Comparison of ENCODE assay signal across 2 cellular contexts in the genomic region with DNA sequence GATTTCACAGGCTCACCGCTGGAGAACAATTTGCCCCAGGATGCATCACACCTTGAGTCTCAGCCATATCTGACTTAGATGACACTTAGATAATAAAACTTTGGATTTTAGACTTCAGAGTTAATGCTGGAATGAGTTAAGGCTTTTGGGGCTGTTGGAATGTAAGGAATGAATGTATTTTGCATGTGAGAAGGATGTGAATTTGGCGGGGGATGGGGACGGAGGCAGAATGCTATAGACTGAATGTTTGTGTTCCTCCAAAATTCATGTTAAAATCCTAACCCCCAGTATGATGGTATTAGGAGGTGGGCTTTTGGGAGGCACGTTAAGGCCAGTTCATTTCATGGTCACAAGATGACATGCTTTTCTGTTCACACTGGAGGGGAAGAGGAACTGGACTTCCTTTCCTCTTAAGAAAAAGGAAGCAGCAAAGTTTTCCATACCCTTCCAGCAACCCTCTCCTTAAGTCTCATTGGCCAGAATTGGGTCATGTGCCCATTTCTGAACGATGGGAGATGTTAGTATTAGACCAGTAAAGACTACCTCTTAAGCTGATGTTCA.
A peak's percentile ranks its signal among the peaks of the same experiment; 100 is the strongest.
TF ChIP-seq lines count a peak whose summit lies in the region.

No MANE protein-coding gene starts in this region.

TF ChIP-seq in GM23338, 12 proteins besides CTCF, POLR2A, EP300 and RAD21 (continued from another document):
- TF ChIP-seq POLR2AphosphoS5 (IDR thresholded peaks at IDR 0.05; ENCODE audit: low read depth): no peak
- TF ChIP-seq, protein P1, sequence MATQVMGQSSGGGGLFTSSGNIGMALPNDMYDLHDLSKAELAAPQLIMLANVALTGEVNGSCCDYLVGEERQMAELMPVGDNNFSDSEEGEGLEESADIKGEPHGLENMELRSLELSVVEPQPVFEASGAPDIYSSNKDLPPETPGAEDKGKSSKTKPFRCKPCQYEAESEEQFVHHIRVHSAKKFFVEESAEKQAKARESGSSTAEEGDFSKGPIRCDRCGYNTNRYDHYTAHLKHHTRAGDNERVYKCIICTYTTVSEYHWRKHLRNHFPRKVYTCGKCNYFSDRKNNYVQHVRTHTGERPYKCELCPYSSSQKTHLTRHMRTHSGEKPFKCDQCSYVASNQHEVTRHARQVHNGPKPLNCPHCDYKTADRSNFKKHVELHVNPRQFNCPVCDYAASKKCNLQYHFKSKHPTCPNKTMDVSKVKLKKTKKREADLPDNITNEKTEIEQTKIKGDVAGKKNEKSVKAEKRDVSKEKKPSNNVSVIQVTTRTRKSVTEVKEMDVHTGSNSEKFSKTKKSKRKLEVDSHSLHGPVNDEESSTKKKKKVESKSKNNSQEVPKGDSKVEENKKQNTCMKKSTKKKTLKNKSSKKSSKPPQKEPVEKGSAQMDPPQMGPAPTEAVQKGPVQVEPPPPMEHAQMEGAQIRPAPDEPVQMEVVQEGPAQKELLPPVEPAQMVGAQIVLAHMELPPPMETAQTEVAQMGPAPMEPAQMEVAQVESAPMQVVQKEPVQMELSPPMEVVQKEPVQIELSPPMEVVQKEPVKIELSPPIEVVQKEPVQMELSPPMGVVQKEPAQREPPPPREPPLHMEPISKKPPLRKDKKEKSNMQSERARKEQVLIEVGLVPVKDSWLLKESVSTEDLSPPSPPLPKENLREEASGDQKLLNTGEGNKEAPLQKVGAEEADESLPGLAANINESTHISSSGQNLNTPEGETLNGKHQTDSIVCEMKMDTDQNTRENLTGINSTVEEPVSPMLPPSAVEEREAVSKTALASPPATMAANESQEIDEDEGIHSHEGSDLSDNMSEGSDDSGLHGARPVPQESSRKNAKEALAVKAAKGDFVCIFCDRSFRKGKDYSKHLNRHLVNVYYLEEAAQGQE (IDR thresholded peaks at IDR 0.05; ENCODE audit: unreplicated experiment): no peak
- TF ChIP-seq, protein P2, sequence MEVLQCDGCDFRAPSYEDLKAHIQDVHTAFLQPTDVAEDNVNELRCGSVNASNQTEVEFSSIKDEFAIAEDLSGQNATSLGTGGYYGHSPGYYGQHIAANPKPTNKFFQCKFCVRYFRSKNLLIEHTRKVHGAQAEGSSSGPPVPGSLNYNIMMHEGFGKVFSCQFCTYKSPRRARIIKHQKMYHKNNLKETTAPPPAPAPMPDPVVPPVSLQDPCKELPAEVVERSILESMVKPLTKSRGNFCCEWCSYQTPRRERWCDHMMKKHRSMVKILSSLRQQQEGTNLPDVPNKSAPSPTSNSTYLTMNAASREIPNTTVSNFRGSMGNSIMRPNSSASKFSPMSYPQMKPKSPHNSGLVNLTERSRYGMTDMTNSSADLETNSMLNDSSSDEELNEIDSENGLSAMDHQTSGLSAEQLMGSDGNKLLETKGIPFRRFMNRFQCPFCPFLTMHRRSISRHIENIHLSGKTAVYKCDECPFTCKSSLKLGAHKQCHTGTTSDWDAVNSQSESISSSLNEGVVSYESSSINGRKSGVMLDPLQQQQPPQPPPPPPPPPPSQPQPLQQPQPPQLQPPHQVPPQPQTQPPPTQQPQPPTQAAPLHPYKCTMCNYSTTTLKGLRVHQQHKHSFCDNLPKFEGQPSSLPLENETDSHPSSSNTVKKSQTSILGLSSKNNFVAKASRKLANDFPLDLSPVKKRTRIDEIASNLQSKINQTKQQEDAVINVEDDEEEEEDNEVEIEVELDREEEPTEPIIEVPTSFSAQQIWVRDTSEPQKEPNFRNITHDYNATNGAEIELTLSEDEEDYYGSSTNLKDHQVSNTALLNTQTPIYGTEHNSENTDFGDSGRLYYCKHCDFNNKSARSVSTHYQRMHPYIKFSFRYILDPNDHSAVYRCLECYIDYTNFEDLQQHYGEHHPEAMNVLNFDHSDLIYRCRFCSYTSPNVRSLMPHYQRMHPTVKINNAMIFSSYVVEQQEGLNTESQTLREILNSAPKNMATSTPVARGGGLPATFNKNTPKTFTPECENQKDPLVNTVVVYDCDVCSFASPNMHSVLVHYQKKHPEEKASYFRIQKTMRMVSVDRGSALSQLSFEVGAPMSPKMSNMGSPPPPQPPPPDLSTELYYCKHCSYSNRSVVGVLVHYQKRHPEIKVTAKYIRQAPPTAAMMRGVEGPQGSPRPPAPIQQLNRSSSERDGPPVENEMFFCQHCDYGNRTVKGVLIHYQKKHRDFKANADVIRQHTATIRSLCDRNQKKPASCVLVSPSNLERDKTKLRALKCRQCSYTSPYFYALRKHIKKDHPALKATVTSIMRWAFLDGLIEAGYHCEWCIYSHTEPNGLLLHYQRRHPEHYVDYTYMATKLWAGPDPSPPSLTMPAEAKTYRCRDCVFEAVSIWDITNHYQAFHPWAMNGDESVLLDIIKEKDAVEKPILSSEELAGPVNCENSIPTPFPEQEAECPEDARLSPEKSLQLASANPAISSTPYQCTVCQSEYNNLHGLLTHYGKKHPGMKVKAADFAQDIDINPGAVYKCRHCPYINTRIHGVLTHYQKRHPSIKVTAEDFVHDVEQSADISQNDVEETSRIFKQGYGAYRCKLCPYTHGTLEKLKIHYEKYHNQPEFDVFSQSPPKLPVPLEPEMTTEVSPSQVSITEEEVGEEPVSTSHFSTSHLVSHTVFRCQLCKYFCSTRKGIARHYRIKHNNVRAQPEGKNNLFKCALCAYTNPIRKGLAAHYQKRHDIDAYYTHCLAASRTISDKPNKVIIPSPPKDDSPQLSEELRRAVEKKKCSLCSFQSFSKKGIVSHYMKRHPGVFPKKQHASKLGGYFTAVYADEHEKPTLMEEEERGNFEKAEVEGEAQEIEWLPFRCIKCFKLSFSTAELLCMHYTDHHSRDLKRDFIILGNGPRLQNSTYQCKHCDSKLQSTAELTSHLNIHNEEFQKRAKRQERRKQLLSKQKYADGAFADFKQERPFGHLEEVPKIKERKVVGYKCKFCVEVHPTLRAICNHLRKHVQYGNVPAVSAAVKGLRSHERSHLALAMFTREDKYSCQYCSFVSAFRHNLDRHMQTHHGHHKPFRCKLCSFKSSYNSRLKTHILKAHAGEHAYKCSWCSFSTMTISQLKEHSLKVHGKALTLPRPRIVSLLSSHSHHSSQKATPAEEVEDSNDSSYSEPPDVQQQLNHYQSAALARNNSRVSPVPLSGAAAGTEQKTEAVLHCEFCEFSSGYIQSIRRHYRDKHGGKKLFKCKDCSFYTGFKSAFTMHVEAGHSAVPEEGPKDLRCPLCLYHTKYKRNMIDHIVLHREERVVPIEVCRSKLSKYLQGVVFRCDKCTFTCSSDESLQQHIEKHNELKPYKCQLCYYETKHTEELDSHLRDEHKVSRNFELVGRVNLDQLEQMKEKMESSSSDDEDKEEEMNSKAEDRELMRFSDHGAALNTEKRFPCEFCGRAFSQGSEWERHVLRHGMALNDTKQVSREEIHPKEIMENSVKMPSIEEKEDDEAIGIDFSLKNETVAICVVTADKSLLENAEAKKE (CRISPR knock-in tag; IDR thresholded peaks at IDR 0.05): no peak
- TF ChIP-seq ETS1 (IDR thresholded peaks at IDR 0.05): no peak
- no peak for TF ChIP-seq STAT1 (IDR thresholded peaks at IDR 0.05; ENCODE audit: unreplicated experiment)
- no peak for TF ChIP-seq JUNB (IDR thresholded peaks at IDR 0.05; ENCODE audit: unreplicated experiment)
- TF ChIP-seq NANOG (IDR thresholded peaks at IDR 0.05; ENCODE audit: borderline replicate concordance): no peak

TF ChIP-seq in WTC11, 78 proteins besides CTCF, POLR2A, EP300 and RAD21 (continued from another document):
- TF ChIP-seq ATF1 (CRISPR knock-in tag; IDR thresholded peaks at IDR 0.05): no peak
- TF ChIP-seq TEAD4 (CRISPR knock-in tag; IDR thresholded peaks at IDR 0.05): peak; percentile 82
- TF ChIP-seq TEAD1 (CRISPR knock-in tag; IDR thresholded peaks at IDR 0.05): peak; percentile 90; the same call in 1 of the 2 replicates
- peak; percentile 86 for TF ChIP-seq USF2 (CRISPR knock-in tag; IDR thresholded peaks at IDR 0.05)
TF ChIP-seq in WTC11: peak in this region for 4.
